ENCODE assay signal across 1 cellular context in the genomic region with DNA sequence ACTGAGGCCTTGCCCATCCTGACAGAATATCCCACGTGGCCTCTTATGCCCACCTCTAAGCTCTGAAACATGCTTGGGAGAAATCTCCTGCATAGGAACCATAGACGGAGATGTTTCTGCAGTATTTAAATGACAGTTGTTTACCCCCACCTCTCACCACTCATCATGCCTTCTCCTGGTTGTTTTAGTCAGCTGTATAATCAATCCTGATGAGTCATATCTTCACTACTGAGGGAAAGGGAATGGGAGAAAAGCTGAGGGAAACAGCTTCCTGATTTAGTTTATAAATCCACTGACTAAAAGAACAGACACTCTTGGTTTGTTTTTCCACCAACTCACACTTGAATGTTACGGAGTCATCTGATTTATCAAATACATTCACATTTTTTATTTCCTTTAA.
TF ChIP-seq lines count a peak whose summit lies in the region.

No MANE protein-coding gene starts in this region.

TF ChIP-seq in GM23338, 12 proteins besides CTCF, POLR2A, EP300 and RAD21 (continued from another document):
- TF ChIP-seq, protein P1, sequence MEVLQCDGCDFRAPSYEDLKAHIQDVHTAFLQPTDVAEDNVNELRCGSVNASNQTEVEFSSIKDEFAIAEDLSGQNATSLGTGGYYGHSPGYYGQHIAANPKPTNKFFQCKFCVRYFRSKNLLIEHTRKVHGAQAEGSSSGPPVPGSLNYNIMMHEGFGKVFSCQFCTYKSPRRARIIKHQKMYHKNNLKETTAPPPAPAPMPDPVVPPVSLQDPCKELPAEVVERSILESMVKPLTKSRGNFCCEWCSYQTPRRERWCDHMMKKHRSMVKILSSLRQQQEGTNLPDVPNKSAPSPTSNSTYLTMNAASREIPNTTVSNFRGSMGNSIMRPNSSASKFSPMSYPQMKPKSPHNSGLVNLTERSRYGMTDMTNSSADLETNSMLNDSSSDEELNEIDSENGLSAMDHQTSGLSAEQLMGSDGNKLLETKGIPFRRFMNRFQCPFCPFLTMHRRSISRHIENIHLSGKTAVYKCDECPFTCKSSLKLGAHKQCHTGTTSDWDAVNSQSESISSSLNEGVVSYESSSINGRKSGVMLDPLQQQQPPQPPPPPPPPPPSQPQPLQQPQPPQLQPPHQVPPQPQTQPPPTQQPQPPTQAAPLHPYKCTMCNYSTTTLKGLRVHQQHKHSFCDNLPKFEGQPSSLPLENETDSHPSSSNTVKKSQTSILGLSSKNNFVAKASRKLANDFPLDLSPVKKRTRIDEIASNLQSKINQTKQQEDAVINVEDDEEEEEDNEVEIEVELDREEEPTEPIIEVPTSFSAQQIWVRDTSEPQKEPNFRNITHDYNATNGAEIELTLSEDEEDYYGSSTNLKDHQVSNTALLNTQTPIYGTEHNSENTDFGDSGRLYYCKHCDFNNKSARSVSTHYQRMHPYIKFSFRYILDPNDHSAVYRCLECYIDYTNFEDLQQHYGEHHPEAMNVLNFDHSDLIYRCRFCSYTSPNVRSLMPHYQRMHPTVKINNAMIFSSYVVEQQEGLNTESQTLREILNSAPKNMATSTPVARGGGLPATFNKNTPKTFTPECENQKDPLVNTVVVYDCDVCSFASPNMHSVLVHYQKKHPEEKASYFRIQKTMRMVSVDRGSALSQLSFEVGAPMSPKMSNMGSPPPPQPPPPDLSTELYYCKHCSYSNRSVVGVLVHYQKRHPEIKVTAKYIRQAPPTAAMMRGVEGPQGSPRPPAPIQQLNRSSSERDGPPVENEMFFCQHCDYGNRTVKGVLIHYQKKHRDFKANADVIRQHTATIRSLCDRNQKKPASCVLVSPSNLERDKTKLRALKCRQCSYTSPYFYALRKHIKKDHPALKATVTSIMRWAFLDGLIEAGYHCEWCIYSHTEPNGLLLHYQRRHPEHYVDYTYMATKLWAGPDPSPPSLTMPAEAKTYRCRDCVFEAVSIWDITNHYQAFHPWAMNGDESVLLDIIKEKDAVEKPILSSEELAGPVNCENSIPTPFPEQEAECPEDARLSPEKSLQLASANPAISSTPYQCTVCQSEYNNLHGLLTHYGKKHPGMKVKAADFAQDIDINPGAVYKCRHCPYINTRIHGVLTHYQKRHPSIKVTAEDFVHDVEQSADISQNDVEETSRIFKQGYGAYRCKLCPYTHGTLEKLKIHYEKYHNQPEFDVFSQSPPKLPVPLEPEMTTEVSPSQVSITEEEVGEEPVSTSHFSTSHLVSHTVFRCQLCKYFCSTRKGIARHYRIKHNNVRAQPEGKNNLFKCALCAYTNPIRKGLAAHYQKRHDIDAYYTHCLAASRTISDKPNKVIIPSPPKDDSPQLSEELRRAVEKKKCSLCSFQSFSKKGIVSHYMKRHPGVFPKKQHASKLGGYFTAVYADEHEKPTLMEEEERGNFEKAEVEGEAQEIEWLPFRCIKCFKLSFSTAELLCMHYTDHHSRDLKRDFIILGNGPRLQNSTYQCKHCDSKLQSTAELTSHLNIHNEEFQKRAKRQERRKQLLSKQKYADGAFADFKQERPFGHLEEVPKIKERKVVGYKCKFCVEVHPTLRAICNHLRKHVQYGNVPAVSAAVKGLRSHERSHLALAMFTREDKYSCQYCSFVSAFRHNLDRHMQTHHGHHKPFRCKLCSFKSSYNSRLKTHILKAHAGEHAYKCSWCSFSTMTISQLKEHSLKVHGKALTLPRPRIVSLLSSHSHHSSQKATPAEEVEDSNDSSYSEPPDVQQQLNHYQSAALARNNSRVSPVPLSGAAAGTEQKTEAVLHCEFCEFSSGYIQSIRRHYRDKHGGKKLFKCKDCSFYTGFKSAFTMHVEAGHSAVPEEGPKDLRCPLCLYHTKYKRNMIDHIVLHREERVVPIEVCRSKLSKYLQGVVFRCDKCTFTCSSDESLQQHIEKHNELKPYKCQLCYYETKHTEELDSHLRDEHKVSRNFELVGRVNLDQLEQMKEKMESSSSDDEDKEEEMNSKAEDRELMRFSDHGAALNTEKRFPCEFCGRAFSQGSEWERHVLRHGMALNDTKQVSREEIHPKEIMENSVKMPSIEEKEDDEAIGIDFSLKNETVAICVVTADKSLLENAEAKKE (CRISPR knock-in tag; IDR thresholded peaks at IDR 0.05): no peak
